8 cellular contexts compared by ENCODE assay signal in the genomic region with DNA sequence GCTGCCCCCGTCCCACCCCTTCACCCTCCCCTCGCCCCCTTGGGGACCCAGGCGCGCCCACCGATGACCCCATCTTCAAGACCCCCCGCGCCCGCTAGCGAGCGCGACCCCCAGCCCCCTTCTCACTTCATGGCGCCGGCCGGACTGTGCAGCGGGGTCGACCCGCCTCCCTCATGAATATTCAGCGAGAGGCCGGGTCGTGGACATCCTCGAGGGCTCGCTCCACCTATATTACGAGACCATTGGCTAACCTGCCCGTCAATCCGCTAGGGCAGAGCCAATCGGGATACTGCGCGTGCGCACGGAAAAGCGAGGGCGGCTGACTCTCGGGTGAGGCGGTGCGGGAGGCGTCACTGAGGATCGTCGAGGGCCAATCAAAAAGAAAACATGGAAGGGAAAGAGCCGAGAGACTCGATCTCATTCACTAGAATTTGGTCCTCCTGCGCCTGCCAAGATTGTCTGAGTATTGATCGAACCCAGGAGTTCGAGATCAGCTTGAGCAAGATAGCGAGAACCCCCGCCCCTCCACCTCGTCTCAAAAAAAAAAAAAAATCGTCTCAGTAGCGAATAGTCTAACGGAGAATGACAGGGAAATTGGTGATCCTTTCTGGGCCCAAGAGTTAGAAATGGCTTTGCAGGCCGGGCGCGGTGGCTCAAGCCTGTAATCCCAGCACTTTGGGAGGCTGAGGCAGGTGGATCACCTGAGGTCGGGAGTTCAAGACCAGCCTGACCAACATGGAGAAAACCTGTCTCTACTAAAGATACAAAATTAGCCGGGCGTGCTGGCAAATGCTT. TPM values are rescaled to one million over a fixed set of nuclear protein-coding genes. Genes with fewer than 3 reads are reported as not detected.
A peak's percentile ranks its signal among the peaks of the same experiment; 100 is the strongest.
DNase-seq lines count a peak whose midpoint lies in the region; ATAC-seq and TF ChIP-seq lines count a peak whose summit lies in the region.

A gene (minus strand): TSS at position 164 of the 795 bp plus-strand sequence. CDS start 33 bp downstream, at position 131.

- in situ Hi-C loops in GM23248 (cut with MboI) = no loop called here

- no peaks in the 10 kb centered on the region for H3K9me3 Mint-ChIP-seq in naive thymus-derived CD4-positive, alpha-beta T cell
- no peaks in the 10 kb centered on the region for H3K9me3 Mint-ChIP-seq in stimulated activated naive B cell treated with anti-CD40 and anti-IgM and Interleukin-4, amounts not matched to agents 10 μg/mL and 1 μg/mL and 100 μg/mL, for 72 hours

- peaks cover 0 to 2% (median 0%) of the 10 kb centered on the region in 5 donors for H3K27me3 Mint-ChIP-seq in naive thymus-derived CD4-positive, alpha-beta T cell
- peaks cover 10 to 15% of the 10 kb centered on the region in 2 donors for H3K27me3 Mint-ChIP-seq in stimulated activated naive B cell treated with anti-CD40 and anti-IgM and Interleukin-4, amounts not matched to agents 10 μg/mL and 1 μg/mL and 100 μg/mL, for 72 hours

- H3K27me3 ChIP-seq in DND-41 (ENCODE audit: insufficient read depth, low read length, poor library complexity) = no peaks in the 10 kb centered on the region
- no peaks in the 10 kb centered on the region for H3K27me3 ChIP-seq in GM23248 (replicated peaks; ENCODE audit: insufficient read depth)
- no peaks in the 10 kb centered on the region for H3K27me3 ChIP-seq in fibroblast of lung (ENCODE audit: control insufficient read depth, insufficient read depth, low read length)
- H3K27me3 ChIP-seq in naive thymus-derived CD4-positive, alpha-beta T cell (ENCODE audit: control insufficient read depth in 2 of 2, insufficient read depth in 2 of 2, low read length in 2 of 2) = no peaks in the 10 kb centered on the region

- intact Hi-C loops in naive thymus-derived CD4-positive, alpha-beta T cell (cut with micrococcal nuclease) = loop anchor here (1.0 kb wide), 5 partner anchors 35 to 214 kb away; a partner anchor contains a TSS

- TF ChIP-seq CTCF in DND-41 (IDR thresholded peaks at IDR 0.05; ENCODE audit: borderline replicate concordance, extremely low read depth, low read length, poor library complexity, severe bottlenecking) = no peak
- no peak for TF ChIP-seq CTCF in fibroblast of lung (conservative IDR thresholded peaks at IDR 0.05 in 1 of 2, IDR thresholded peaks at IDR 0.05 in 1 of 2; ENCODE audit: low read depth in 1 of 2, low read length in 2 of 2)

- no peaks in the 10 kb centered on the region for H3K9me2 ChIP-seq in GM23248 (ENCODE audit: insufficient read depth)

- 1 to 5% methylated on average over 34 to 55 of the region's 55 CpGs for WGBS in GM23248 (ENCODE audit: low coverage in 1 of 2, low lambda C conversion rate in 2 of 2, missing lambda C conversion rate in 2 of 2), 2 experiments

- H3K36me3 ChIP-seq in DND-41 (ENCODE audit: insufficient read depth, low read length) = peaks cover 10% of the 10 kb centered on the region
- no peaks in the 10 kb centered on the region for H3K36me3 ChIP-seq in GM23248 (ENCODE audit: low read depth)
- peaks cover 2% of the 10 kb centered on the region for H3K36me3 ChIP-seq in fibroblast of lung (ENCODE audit: control insufficient read depth, insufficient read depth, low read length)
- peaks cover 0 to 5% (median 0%) of the 10 kb centered on the region in 3 experiments for H3K36me3 ChIP-seq in naive thymus-derived CD4-positive, alpha-beta T cell (ENCODE audit: control insufficient read depth in 2 of 3, insufficient read depth in 3 of 3, low read length in 3 of 3)

- no peaks in the 10 kb centered on the region for H3K9me3 ChIP-seq in DND-41 (ENCODE audit: insufficient read depth, low read length, severe bottlenecking)
- H3K9me3 ChIP-seq in GM23248 (ENCODE audit: low read depth) = no peaks in the 10 kb centered on the region
- H3K9me3 ChIP-seq in fibroblast of lung (ENCODE audit: control insufficient read depth, insufficient read depth, low read depth, low read length) = no peaks in the 10 kb centered on the region
- no peaks in the 10 kb centered on the region for H3K9me3 ChIP-seq in naive thymus-derived CD4-positive, alpha-beta T cell (ENCODE audit: control insufficient read depth in 2 of 3, low read length in 3 of 3)

- peak; percentile 99 for ATAC-seq in DND-41 (ENCODE audit: insufficient read depth, low read depth)
- ATAC-seq in naive thymus-derived CD4-positive, alpha-beta T cell = peak; percentile 99
- peak; percentile 99 for ATAC-seq in stimulated activated naive B cell treated with anti-CD40 and anti-IgM and Interleukin-4, amounts not matched to agents 10 μg/mL and 1 μg/mL and 100 μg/mL, for 72 hours (replicated peaks)

- CTCF ChIA-PET in naive thymus-derived CD4-positive, alpha-beta T cell (lab: Charles Lee) = interaction anchor here (0.6 to 1.1 kb wide), 2 partner anchors 108 to 543 kb away, joined by 3 to 7 read pairs; no protein-coding TSS in a partner anchor

- peak within 1 kb of the TSS; percentile 80 for H3K9ac ChIP-seq in DND-41 (ENCODE audit: low read depth, low read length)
- H3K9ac ChIP-seq in GM23248 = peak within 1 kb of the TSS; percentile 79
- peak within 1 kb of the TSS; percentile 77 for H3K9ac ChIP-seq in fibroblast of lung (ENCODE audit: insufficient read depth, low read length)

- DNase-seq in DND-41 = peak; percentile 100
- peak; percentile 99 for DNase-seq in GM23248
- peak; percentile 99 for DNase-seq in LHCN-M2 (ENCODE audit: low read depth)
- peak; percentile 98 for DNase-seq in RPMI8226
- DNase-seq in activated T-helper 1 cell treated with anti-CD3 and anti-CD28 coated beads, Interleukin-2, amount 50 U/mL, for 16 hours (ENCODE audit: low read depth in 1 of 2, low spot score in 1 of 2) = peak; percentile 99
- peak; percentile 98 to 99 for DNase-seq in fibroblast of lung (ENCODE audit: low read depth in 2 of 2)
- peak; percentile 98 to 100 (median 99) for DNase-seq in naive thymus-derived CD4-positive, alpha-beta T cell
- peak; percentile 100 for DNase-seq in stimulated activated naive B cell treated with anti-CD40 and anti-IgM and Interleukin-4, amounts not matched to agents 10 μg/mL and 1 μg/mL and 100 μg/mL, for 72 hours

- peaks cover 29% of the 10 kb centered on the region for H3K4me1 ChIP-seq in DND-41 (ENCODE audit: insufficient read depth, low read length)
- H3K4me1 ChIP-seq in GM23248 (ENCODE audit: insufficient read depth) = peaks cover 11% of the 10 kb centered on the region
- H3K4me1 ChIP-seq in fibroblast of lung (ENCODE audit: control insufficient read depth, extremely low read depth, insufficient read depth, low read length) = no peaks in the 10 kb centered on the region
- H3K4me1 ChIP-seq in naive thymus-derived CD4-positive, alpha-beta T cell (ENCODE audit: control insufficient read depth in 2 of 2, insufficient read depth in 2 of 2, low read length in 2 of 2) = peaks cover 0 to 6% of the 10 kb centered on the region in 2 donors

- H2AFZ ChIP-seq in DND-41 (ENCODE audit: low read depth, low read length) (peak within 1 kb of the TSS; percentile 89), GM23248 (peak within 1 kb of the TSS; percentile 87), fibroblast of lung (ENCODE audit: low read length) (peak within 1 kb of the TSS; percentile 79)

- peak within 1 kb of the TSS; percentile 92 to 96 for H3K4me3 ChIP-seq in DND-41 (ENCODE audit: low read depth in 1 of 2, low read length in 2 of 2)
- H3K4me3 ChIP-seq in GM23248 = peak within 1 kb of the TSS; percentile 79
- H3K4me3 ChIP-seq in fibroblast of lung (replicated peaks in 1 of 4; ENCODE audit: control extremely low read depth in 1 of 4, insufficient read depth in 1 of 4, low read depth in 3 of 4, low read length in 4 of 4) = peak within 1 kb of the TSS; percentile 68 to 83 (median 74)
- peak within 1 kb of the TSS; percentile 72 for H3K4me3 ChIP-seq in naive thymus-derived CD4-positive, alpha-beta T cell (ENCODE audit: low read length)

- POLR2A ChIA-PET in naive thymus-derived CD4-positive, alpha-beta T cell (lab: Charles Lee) = interaction anchor here (0.6 to 1.6 kb wide), 3 partner anchors 32 to 1065 kb away, joined by 3 to 7 read pairs (median 3); no protein-coding TSS in a partner anchor

- 0 out of 2 replicates have a peak, but pooled peaks cover under 1% of the 10 kb centered on the region for H3F3A ChIP-seq in GM23248 (ENCODE audit: insufficient read depth)

- H3K4me1 Mint-ChIP-seq in naive thymus-derived CD4-positive, alpha-beta T cell = peaks cover 5 to 21% (median 18%) of the 10 kb centered on the region in 7 donors
- H3K4me1 Mint-ChIP-seq in stimulated activated naive B cell treated with anti-CD40 and anti-IgM and Interleukin-4, amounts not matched to agents 10 μg/mL and 1 μg/mL and 100 μg/mL, for 72 hours = peaks cover 6 to 23% of the 10 kb centered on the region in 2 donors

- peak within 1 kb of the TSS; percentile 98 for H3K4me2 ChIP-seq in DND-41 (ENCODE audit: insufficient read depth, low read length)
- peak within 1 kb of the TSS; percentile 92 for H3K4me2 ChIP-seq in GM23248 (ENCODE audit: unreplicated experiment)
- H3K4me2 ChIP-seq in fibroblast of lung (ENCODE audit: extremely low read depth, insufficient read depth, low read length) = peak within 1 kb of the TSS; percentile 70

- H4K20me1 ChIP-seq in DND-41 (ENCODE audit: insufficient read depth, low read length) = no peaks in the 10 kb centered on the region
- no peaks in the 10 kb centered on the region for H4K20me1 ChIP-seq in GM23248 (ENCODE audit: insufficient read depth)
- H4K20me1 ChIP-seq in fibroblast of lung (ENCODE audit: control insufficient read depth, extremely low read depth, insufficient read depth, low read length) = no peaks in the 10 kb centered on the region

- peaks cover 0 to 3% (median 0%) of the 10 kb centered on the region in 5 donors for H3K36me3 Mint-ChIP-seq in naive thymus-derived CD4-positive, alpha-beta T cell
- H3K36me3 Mint-ChIP-seq in stimulated activated naive B cell treated with anti-CD40 and anti-IgM and Interleukin-4, amounts not matched to agents 10 μg/mL and 1 μg/mL and 100 μg/mL, for 72 hours = peaks cover 4 to 14% of the 10 kb centered on the region in 2 donors

- H3K4me3 Mint-ChIP-seq in naive thymus-derived CD4-positive, alpha-beta T cell = peak within 1 kb of the TSS; percentile 84 to 98 (median 95)
- H3K4me3 Mint-ChIP-seq in stimulated activated naive B cell treated with anti-CD40 and anti-IgM and Interleukin-4, amounts not matched to agents 10 μg/mL and 1 μg/mL and 100 μg/mL, for 72 hours = peak within 1 kb of the TSS; percentile 90

- H3K79me2 ChIP-seq in DND-41 (ENCODE audit: insufficient read depth, low read length) (peaks cover 17% of the 10 kb centered on the region), GM23248 (ENCODE audit: insufficient read depth) (peaks cover 18% of the 10 kb centered on the region), fibroblast of lung (ENCODE audit: control insufficient read depth, insufficient read depth, low read length) (peaks cover 15% of the 10 kb centered on the region)

- H3K27ac ChIP-seq in DND-41 (ENCODE audit: low read length) (peak within 1 kb of the TSS; percentile 85), GM23248 (peak within 1 kb of the TSS; percentile 80), fibroblast of lung (ENCODE audit: insufficient read depth, low read length) (peak within 1 kb of the TSS; percentile 82)
- peak within 1 kb of the TSS; percentile 67 for H3K27ac ChIP-seq in naive thymus-derived CD4-positive, alpha-beta T cell (ENCODE audit: low read depth, low read length)

- H3K27ac Mint-ChIP-seq in naive thymus-derived CD4-positive, alpha-beta T cell = peak within 1 kb of the TSS; percentile 87 to 99 (median 98)
- H3K27ac Mint-ChIP-seq in stimulated activated naive B cell treated with anti-CD40 and anti-IgM and Interleukin-4, amounts not matched to agents 10 μg/mL and 1 μg/mL and 100 μg/mL, for 72 hours = peak within 1 kb of the TSS; percentile 99

RNA-seq across cellular contexts. Expression of the gene that starts here (rescaled TPM):
- total RNA-seq in GM23248 (2014; rRNA removed; shearing (Covaris generic)) = 29.8 and 32.3 TPM in 2 replicates
- polyA plus RNA-seq in GM23248 (2016; fragmentation: Nextera tagmentation; extraction: Ambion mirVana) (13.7 TPM in 2 replicates), fibroblast of lung (51.6 and 57.1 TPM in 2 replicates)
- total RNA-seq in LHCN-M2 (2014; rRNA removed) (29.2 and 30.6 TPM in 2 replicates), fibroblast of lung (16.7 and 21.6 TPM in 2 replicates)
- 51.0 TPM for polyA plus RNA-seq in LHCN-M2 (2012)
- polyA plus RNA-seq in fibroblast of lung (2012) = 53.0 and 82.5 TPM in 2 replicates
- polyA minus RNA-seq in fibroblast of lung (ENCODE audit: low replicate concordance) = 143 and 179 TPM in 2 replicates
- 10 to 100 TPM; 14.4 to 25.1 (median 19.2) TPM for total RNA-seq in naive thymus-derived CD4-positive, alpha-beta T cell
- polyA plus RNA-seq in naive thymus-derived CD4-positive, alpha-beta T cell = 1 to 10 TPM; 4.4 to 6.0 TPM

Comparison
In these comparisons a context has a peak if more than half of its experiments do, and no peak if none do; other contexts are left out.
1. Peak in every context shown above with its lines: DNase-seq, ATAC-seq, H3K4me3 ChIP-seq and H3K27ac ChIP-seq.